Comparison of ENCODE assay signal across 8 cellular contexts in the genomic region with DNA sequence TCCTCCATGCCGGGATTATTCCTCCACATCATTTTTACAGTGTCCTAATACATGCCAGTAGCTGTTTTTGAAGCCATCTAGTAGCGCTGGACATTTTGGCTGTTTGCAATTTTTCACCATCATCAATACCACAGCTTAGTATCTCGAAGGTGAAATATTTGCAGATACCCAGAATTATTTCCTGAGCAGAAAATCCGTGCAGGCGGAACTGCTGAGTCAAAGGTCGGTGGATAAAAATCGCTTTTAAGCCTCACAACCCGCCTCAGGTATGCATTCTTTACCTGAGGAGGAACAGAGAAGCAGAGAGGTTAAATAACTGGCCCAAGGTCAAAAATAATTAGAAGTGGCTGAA. TPM values are rescaled to one million over a fixed set of nuclear protein-coding genes. Genes with fewer than 3 reads are reported as not detected.
A peak's percentile ranks its signal among the peaks of the same experiment; 100 is the strongest.
DNase-seq lines count a peak whose midpoint lies in the region; ATAC-seq lines count a peak whose summit lies in the region.

No MANE protein-coding gene starts in this region.

- H3K4me2 ChIP-seq in Karpas-422 (ENCODE audit: low read depth, low read length, poor library complexity, severe bottlenecking): peak overlapping the region; percentile 85

- no peaks in the 10 kb centered on the region for H3K9me3 ChIP-seq in Karpas-422 (ENCODE audit: low read length)
- no peaks in the 10 kb centered on the region for H3K9me3 ChIP-seq in muscle layer of duodenum (ENCODE audit: control insufficient read depth in 1 of 2, low read length in 2 of 2)

- peak overlapping the region; percentile 63 for H2AFZ ChIP-seq in Karpas-422 (ENCODE audit: low read length)

- no peak for ATAC-seq in HG03378 (IDR thresholded peaks at IDR 0.05; ENCODE audit: unreplicated experiment)
- no peak for ATAC-seq in GM18861 (IDR thresholded peaks at IDR 0.05; ENCODE audit: unreplicated experiment)
- ATAC-seq in HG02885 (IDR thresholded peaks at IDR 0.05; ENCODE audit: poor library complexity, unreplicated experiment): no peak

- peaks cover 47% of the 10 kb centered on the region for H3K79me2 ChIP-seq in Karpas-422 (ENCODE audit: low read length)

- H3K27ac ChIP-seq in Karpas-422 (ENCODE audit: low read length) (peak overlapping the region; percentile 55), caudate nucleus (ENCODE audit: low read depth, low read length) (peak overlapping the region; percentile 96), muscle layer of duodenum (ENCODE audit: low read length) (peak overlapping the region; percentile 77)

- peaks cover 22% of the 10 kb centered on the region for H3K36me3 ChIP-seq in Karpas-422 (ENCODE audit: insufficient read depth, low read length)
- H3K36me3 ChIP-seq in muscle layer of duodenum (ENCODE audit: control insufficient read depth in 1 of 2, insufficient read depth in 2 of 2, low read length in 2 of 2): peaks cover 0 to 14% of the 10 kb centered on the region in 2 donors

- no peak for DNase-seq in Karpas-422
- DNase-seq in caudate nucleus (lab: John Stamatoyannopoulos, UW): peak in 2 of 61 donors; percentile 43 to 54
- no peak for DNase-seq in medulla oblongata (ENCODE audit: extremely low spot score)

- H3K4me1 ChIP-seq in Karpas-422 (ENCODE audit: low read length) (peaks cover 19% of the 10 kb centered on the region), muscle layer of duodenum (ENCODE audit: control insufficient read depth in 1 of 2, insufficient read depth in 2 of 2, low read length in 2 of 2) (peaks cover 0 to 33% of the 10 kb centered on the region in 2 donors)

- H4K20me1 ChIP-seq in Karpas-422 (ENCODE audit: insufficient read depth, low read depth, low read length): peaks cover 7% of the 10 kb centered on the region; the same call in 1 of the 2 replicates

- peak overlapping the region; percentile 91 for H3K4me3 ChIP-seq in GM08714 (ENCODE audit: low read length)
- peak overlapping the region; percentile 86 for H3K4me3 ChIP-seq in Karpas-422 (ENCODE audit: low read length)
- H3K4me3 ChIP-seq in muscle layer of duodenum (ENCODE audit: low read depth in 1 of 2, low read length in 2 of 2): peak overlapping the region; percentile 77 to 82

- H3K9me2 ChIP-seq in Karpas-422 (replicated peaks; ENCODE audit: insufficient read depth, low read length): no peaks in the 10 kb centered on the region

- H3K9ac ChIP-seq in Karpas-422 (ENCODE audit: low read length): peak overlapping the region; percentile 78

- H3K27me3 ChIP-seq in Karpas-422 (ENCODE audit: low read length) (no peaks in the 10 kb centered on the region), muscle layer of duodenum (ENCODE audit: low read depth, low read length) (no peaks in the 10 kb centered on the region)

RNA-seq across cellular contexts. Expression of a gene that starts 0.6 kb away (rescaled TPM):
- total RNA-seq in Karpas-422 (2014; rRNA removed; shearing (Covaris generic); ENCODE audit: low replicate concordance): 27.2 and 72.4 TPM in 2 replicates
